Comparison of ENCODE assay signal across 1 cellular context in genomic region chr22:22893077-22893805, GRCh38.
TF ChIP-seq lines count a peak whose summit lies in the region.

No MANE protein-coding gene starts in this region.

TF ChIP-seq in HCT116, 20 proteins besides CTCF, POLR2A, EP300 and RAD21 (continued from another document):
- TF ChIP-seq, protein P1, sequence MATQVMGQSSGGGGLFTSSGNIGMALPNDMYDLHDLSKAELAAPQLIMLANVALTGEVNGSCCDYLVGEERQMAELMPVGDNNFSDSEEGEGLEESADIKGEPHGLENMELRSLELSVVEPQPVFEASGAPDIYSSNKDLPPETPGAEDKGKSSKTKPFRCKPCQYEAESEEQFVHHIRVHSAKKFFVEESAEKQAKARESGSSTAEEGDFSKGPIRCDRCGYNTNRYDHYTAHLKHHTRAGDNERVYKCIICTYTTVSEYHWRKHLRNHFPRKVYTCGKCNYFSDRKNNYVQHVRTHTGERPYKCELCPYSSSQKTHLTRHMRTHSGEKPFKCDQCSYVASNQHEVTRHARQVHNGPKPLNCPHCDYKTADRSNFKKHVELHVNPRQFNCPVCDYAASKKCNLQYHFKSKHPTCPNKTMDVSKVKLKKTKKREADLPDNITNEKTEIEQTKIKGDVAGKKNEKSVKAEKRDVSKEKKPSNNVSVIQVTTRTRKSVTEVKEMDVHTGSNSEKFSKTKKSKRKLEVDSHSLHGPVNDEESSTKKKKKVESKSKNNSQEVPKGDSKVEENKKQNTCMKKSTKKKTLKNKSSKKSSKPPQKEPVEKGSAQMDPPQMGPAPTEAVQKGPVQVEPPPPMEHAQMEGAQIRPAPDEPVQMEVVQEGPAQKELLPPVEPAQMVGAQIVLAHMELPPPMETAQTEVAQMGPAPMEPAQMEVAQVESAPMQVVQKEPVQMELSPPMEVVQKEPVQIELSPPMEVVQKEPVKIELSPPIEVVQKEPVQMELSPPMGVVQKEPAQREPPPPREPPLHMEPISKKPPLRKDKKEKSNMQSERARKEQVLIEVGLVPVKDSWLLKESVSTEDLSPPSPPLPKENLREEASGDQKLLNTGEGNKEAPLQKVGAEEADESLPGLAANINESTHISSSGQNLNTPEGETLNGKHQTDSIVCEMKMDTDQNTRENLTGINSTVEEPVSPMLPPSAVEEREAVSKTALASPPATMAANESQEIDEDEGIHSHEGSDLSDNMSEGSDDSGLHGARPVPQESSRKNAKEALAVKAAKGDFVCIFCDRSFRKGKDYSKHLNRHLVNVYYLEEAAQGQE (IDR thresholded peaks at IDR 0.05; ENCODE audit: low read depth) = no peak
- no peak for TF ChIP-seq JUND (IDR thresholded peaks at IDR 0.05)
- no peak for TF ChIP-seq SIN3A (IDR thresholded peaks at IDR 0.05; ENCODE audit: low read depth)
- TF ChIP-seq YY1 (IDR thresholded peaks at IDR 0.05; ENCODE audit: extremely low read depth, insufficient replicate concordance, low read depth, low read length) = no peak
- TF ChIP-seq ZNF274 (IDR thresholded peaks at IDR 0.05; ENCODE audit: low read depth, low read length) = no peak
